Comparison of ENCODE assay signal across 23 cellular contexts in genomic region chr6:100311707-100312266, GRCh38.
DNase-seq lines count a peak whose midpoint lies in the region; ATAC-seq and TF ChIP-seq lines count a peak whose summit lies in the region.
"Had no signal": no experiment of that assay in that cellular context is flagged by ENCODE, and none has a peak within 500 bp of the region (broad histone marks: within the 10 kb centered on the region; RNA-seq: fewer than 3 reads in every experiment).

No MANE protein-coding gene starts in this region.

- H3K27ac ChIP-seq in stomach, result no peak overlapping the region
- H3K27ac ChIP-seq in foreskin keratinocyte, result no peak overlapping the region
- H3K27ac ChIP-seq: BLaER1 treated with 17β-estradiol and CSF1 and Interleukin-3, amounts not matched to agents 10 nM and 100 nM had no signal

- no peaks in the 10 kb centered on the region for H3K9me3 ChIP-seq in stomach
- H3K9me3 ChIP-seq: BLaER1 treated with 17β-estradiol and CSF1 and Interleukin-3, amounts not matched to agents 10 nM and 100 nM; Caco-2 had no signal

- H3K27me3 ChIP-seq in stomach, result no peaks in the 10 kb centered on the region
- H3K27me3 ChIP-seq in foreskin keratinocyte, result peaks cover 3% of the 10 kb centered on the region
- H3K27me3 ChIP-seq: BLaER1 treated with 17β-estradiol and CSF1 and Interleukin-3, amounts not matched to agents 10 nM and 100 nM had no signal

- no peak for TF ChIP-seq POLR2A in stomach (IDR thresholded peaks at IDR 0.05)

- H3K4me3 ChIP-seq in fibroblast of mammary gland (ENCODE audit: control insufficient read depth, low read depth, low read length) (no peak overlapping the region), skeletal muscle cell (ENCODE audit: low read depth, low read length) (no peak overlapping the region), stomach (no peak overlapping the region)
- H3K4me3 ChIP-seq: BLaER1 treated with 17β-estradiol and CSF1 and Interleukin-3, amounts not matched to agents 10 nM and 100 nM had no signal

- ATAC-seq in foreskin keratinocyte (no peak), HG03460 (IDR thresholded peaks at IDR 0.05; ENCODE audit: unreplicated experiment) (no peak)
- ATAC-seq: Panc1 had no signal

- TF ChIP-seq CTCF in fibroblast of mammary gland (conservative IDR thresholded peaks at IDR 0.05; ENCODE audit: control insufficient read depth, insufficient read depth, low read depth, low read length) (no peak), stomach (IDR thresholded peaks at IDR 0.05) (no peak), foreskin keratinocyte (conservative IDR thresholded peaks at IDR 0.05) (no peak)

- WGBS in stomach, 5 donors, result 39 to 52% (median 46%) methylated on average over 5 of the region's 5 CpGs

- no peaks in the 10 kb centered on the region for H3K4me1 ChIP-seq in stomach
- no peaks in the 10 kb centered on the region for H3K4me1 ChIP-seq in foreskin keratinocyte
- H3K4me1 ChIP-seq: Caco-2 had no signal

- DNase-seq in ELR (ENCODE audit: low read depth), result peak; percentile 26
- peak; percentile 14 for DNase-seq in amniotic epithelial cell (ENCODE audit: low read depth)
- peak; percentile 15 for DNase-seq in fibroblast of mammary gland (ENCODE audit: low read depth)
- DNase-seq in skeletal muscle cell (ENCODE audit: low read depth), result peak; percentile 17
- DNase-seq in stomach, result no peak
- no peak for DNase-seq in foreskin keratinocyte
- DNase-seq: ACHN; Caco-2; CD4-positive, alpha-beta memory T cell; DND-41; GF-D8; GOT3; KG1; NCI-H1092 treated with DMSO at 0.1 percent for 48 hours; NCI-H146; NCI-H2029; NCI-H226; NCI-H510A treated with DMSO at 0.1 percent for 48 hours; NCI-H774; NK-92 treated with Interleukin-12 subunit alpha and Interleukin-12 subunit beta, amount 100 ng/mL, for 24 hours had no signal

- intact Hi-C loops in stomach (cut with DNase I; ENCODE audit: low total_unique reads), result no loop called here

- H3K36me3 ChIP-seq in stomach, result no peaks in the 10 kb centered on the region
- H3K36me3 ChIP-seq: BLaER1 treated with 17β-estradiol and CSF1 and Interleukin-3, amounts not matched to agents 10 nM and 100 nM had no signal

- TF ChIP-seq EP300 in stomach (IDR thresholded peaks at IDR 0.05), result no peak

Comparison
In these comparisons a context has a peak if more than half of its experiments do, and no peak if none do; other contexts are left out.
1. DNase-seq: peak in ELR (single experiment), amniotic epithelial cell (single experiment), fibroblast of mammary gland (single experiment) and skeletal muscle cell (single experiment); none in stomach (single experiment) and foreskin keratinocyte (0 of 2).